ENCODE assay signal across 25 cellular contexts in genomic region chr12:65798903-65799302, GRCh38. TPM values are rescaled to one million over a fixed set of nuclear protein-coding genes. Genes with fewer than 3 reads are reported as not detected.
DNase-seq lines count a peak whose midpoint lies in the region; ATAC-seq and TF ChIP-seq lines count a peak whose summit lies in the region.
"Had no signal": no experiment of that assay in that cellular context is flagged by ENCODE, and none has a peak within 500 bp of the region (broad histone marks: within the 10 kb centered on the region; RNA-seq: fewer than 3 reads in every experiment).

No MANE protein-coding gene starts in this region.

- BruUV-seq in PC-9 (replicated peaks; lab: Mats Ljungman, UMichigan): no TSS peak

- H3K23ac ChIP-seq in neuronal stem cell (ENCODE audit: low read depth, low read length, poor library complexity): no peak overlapping the region

- TF ChIP-seq CTCF in GM23338 (conservative IDR thresholded peaks at IDR 0.05; ENCODE audit: low read depth in 2 of 2) (no peak), glutamatergic neuron (IDR thresholded peaks at IDR 0.05; ENCODE audit: partially characterized antibody, unreplicated experiment) (no peak), adrenal gland (IDR thresholded peaks at IDR 0.05) (no peak), PC-9 (conservative IDR thresholded peaks at IDR 0.05) (no peak)

- no peak overlapping the region for H3K14ac ChIP-seq in neuronal stem cell (ENCODE audit: low read length)

- peak; percentile 58 for DNase-seq in GM23338 (ENCODE audit: low spot score)
- DNase-seq in NCI-H524 (lab: John Stamatoyannopoulos, UW): peak; percentile 19 to 63
- DNase-seq in glutamatergic neuron: peak; percentile 69
- no peak for DNase-seq in neuronal stem cell (ENCODE audit: low spot score)
- no peak for DNase-seq in adrenal gland
- DNase-seq in NCI-H510A (lab: John Stamatoyannopoulos, UW): no peak
- DNase-seq in PC-9: no peak
- DNase-seq: AML-193; C1 segment of cervical spinal cord; CD4-positive, alpha-beta memory T cell; COR-L47; DMS53; GOT3; MG63; NCI-H2029; NCI-H2171 treated with DMSO at 0.1 percent for 48 hours; NCI-H345; NCI-H526; SHP77; SW 1271 had no signal

- 0 out of 2 replicates have a peak overlapping the region, but pooled peaks have one; percentile 7 for H3K4me3 ChIP-seq in GM23338
- H3K4me3 ChIP-seq in neuronal stem cell (ENCODE audit: low read length in 2 of 2): no peak overlapping the region
- H3K4me3 ChIP-seq in adrenal gland: no peak overlapping the region
- H3K4me3 ChIP-seq in PC-9: no peak overlapping the region
- H3K4me3 ChIP-seq: A549, MG63, SK-N-MC had no signal

- no peak overlapping the region for H2AK5ac ChIP-seq in neuronal stem cell (ENCODE audit: low read depth, low read length)

- no peak for TF ChIP-seq POLR2A in adrenal gland (IDR thresholded peaks at IDR 0.05)

- no peak overlapping the region for H3K18ac ChIP-seq in neuronal stem cell (ENCODE audit: low read length)

- H3K4me2 ChIP-seq in GM23338 (peak overlapping the region; percentile 62), neuronal stem cell (ENCODE audit: insufficient read depth, low read length, poor library complexity, severe bottlenecking) (no peak overlapping the region), PC-9 (no peak overlapping the region)
- H3K4me2 ChIP-seq: A549 had no signal

- H3K36me3 ChIP-seq in GM23338 (ENCODE audit: insufficient read depth) (no peaks in the 10 kb centered on the region), neuronal stem cell (replicated peaks in 1 of 2; ENCODE audit: control insufficient read depth in 2 of 2, insufficient read depth in 2 of 2, low read length in 2 of 2) (no peaks in the 10 kb centered on the region), adrenal gland (replicated peaks in 1 of 2) (no peaks in the 10 kb centered on the region), PC-9 (ENCODE audit: low read depth) (no peaks in the 10 kb centered on the region)
- H3K36me3 ChIP-seq: MG63 had no signal

- CTCF ChIA-PET in PC-9 (lab: Charles Lee): no interaction called here

- H3K27me3 Mint-ChIP-seq in GM23338 (ENCODE audit: insufficient read depth, low read depth, poor library complexity): peaks cover 8% of the 10 kb centered on the region
- H3K27me3 Mint-ChIP-seq in glutamatergic neuron (ENCODE audit: unreplicated experiment): no peaks in the 10 kb centered on the region

- H3K27me3 ChIP-seq in GM23338 (ENCODE audit: insufficient read depth): no peaks in the 10 kb centered on the region
- no peaks in the 10 kb centered on the region for H3K27me3 ChIP-seq in neuronal stem cell (ENCODE audit: control insufficient read depth in 3 of 3, insufficient read depth in 3 of 3, low read depth in 1 of 3, low read length in 3 of 3)
- peaks cover 10% of the 10 kb centered on the region for H3K27me3 ChIP-seq in adrenal gland
- no peaks in the 10 kb centered on the region for H3K27me3 ChIP-seq in PC-9 (ENCODE audit: insufficient read depth, low read depth)
- H3K27me3 ChIP-seq: MG63 had no signal

- no peak overlapping the region for H4K8ac ChIP-seq in neuronal stem cell (ENCODE audit: low read depth, low read length)

- no peaks in the 10 kb centered on the region for H3K79me1 ChIP-seq in neuronal stem cell (ENCODE audit: low read depth, low read length)

- 0 out of 2 replicates have a peak overlapping the region, but pooled peaks have one; percentile 87 for H3K27ac ChIP-seq in GM23338 (ENCODE audit: low read depth)
- H3K27ac ChIP-seq in neuronal stem cell (replicated peaks; ENCODE audit: low read length): no peak overlapping the region
- H3K27ac ChIP-seq in adrenal gland: no peak overlapping the region
- no peak overlapping the region for H3K27ac ChIP-seq in PC-9
- H3K27ac ChIP-seq: A549, RWPE1, SK-N-MC had no signal

- no CpG with 5 or more reads among the region's 2 CpGs for whole genome bisulfite sequencing in neuronal stem cell (ENCODE audit: extremely low coverage in 2 of 2, insufficient read length in 2 of 2, insufficient replicate concordance in 1 of 2), 2 donors
- WGBS in adrenal gland, 4 donors: 84 to 94% (median 91%) methylated on average over 2 of the region's 2 CpGs

- H4K20me1 ChIP-seq in GM23338 (replicated peaks; ENCODE audit: insufficient read depth) (no peaks in the 10 kb centered on the region), PC-9 (ENCODE audit: insufficient read depth) (no peaks in the 10 kb centered on the region)

- H3K9me3 ChIP-seq in neuronal stem cell (replicated peaks in 1 of 2; ENCODE audit: control insufficient read depth in 2 of 2, insufficient read depth in 1 of 2, low read depth in 1 of 2, low read length in 2 of 2) (no peaks in the 10 kb centered on the region), adrenal gland (replicated peaks in 1 of 3) (no peaks in the 10 kb centered on the region), PC-9 (ENCODE audit: insufficient read depth, low read depth) (no peaks in the 10 kb centered on the region)
- H3K9me3 ChIP-seq: A549, MG63 had no signal

- H3K27ac Mint-ChIP-seq in GM23338 (no peak overlapping the region), glutamatergic neuron (ENCODE audit: unreplicated experiment) (no peak overlapping the region)
- H3K27ac Mint-ChIP-seq: CD4-positive, alpha-beta memory T cell; T-helper 1 cell treated with Interleukin-12 subunit alpha and Interleukin-12 subunit beta and Interleukin-4 antibody, amounts not matched to agents 30 μg/mL and 1 μg/mL, for 36 hours had no signal

- no peaks in the 10 kb centered on the region; the same call in 1 of the 2 replicates for H3K9me2 ChIP-seq in GM23338 (ENCODE audit: insufficient read depth)
- H3K9me2 ChIP-seq in PC-9 (ENCODE audit: insufficient read depth): no peaks in the 10 kb centered on the region

- H2BK15ac ChIP-seq in neuronal stem cell (ENCODE audit: low read length): no peak overlapping the region

- POLR2A ChIA-PET in PC-9 (lab: Charles Lee; ENCODE audit: unreplicated experiment): no interaction called here

- intact Hi-C loops in adrenal gland (cut with DNase I) (no loop called here), PC-9 (cut with micrococcal nuclease; ENCODE audit: unreplicated experiment) (no loop called here)

- H3K4ac ChIP-seq in neuronal stem cell (ENCODE audit: low read length): no peak overlapping the region

- no peak overlapping the region for H4K91ac ChIP-seq in neuronal stem cell (ENCODE audit: low read depth, low read length, poor library complexity)

- H3K36me3 Mint-ChIP-seq in GM23338 (ENCODE audit: low read depth): no peaks in the 10 kb centered on the region; the same call in 2 of the 3 replicates
- no peaks in the 10 kb centered on the region for H3K36me3 Mint-ChIP-seq in glutamatergic neuron (ENCODE audit: unreplicated experiment)
- H3K36me3 Mint-ChIP-seq: CD4-positive, alpha-beta memory T cell had no signal

- H3F3A ChIP-seq in GM23338 (replicated peaks; ENCODE audit: low read depth) (no peaks in the 10 kb centered on the region), PC-9 (ENCODE audit: insufficient read depth, low read depth) (no peaks in the 10 kb centered on the region; the same call in 1 of the 2 replicates)

- H3K4me1 ChIP-seq in GM23338 (ENCODE audit: insufficient read depth): peaks cover 39% of the 10 kb centered on the region
- H3K4me1 ChIP-seq in neuronal stem cell (ENCODE audit: control insufficient read depth in 2 of 2, insufficient read depth in 1 of 2, low read depth in 1 of 2, low read length in 2 of 2): peaks cover 3 to 14% of the 10 kb centered on the region in 2 donors
- no peaks in the 10 kb centered on the region for H3K4me1 ChIP-seq in adrenal gland (replicated peaks in 1 of 2)
- H3K4me1 ChIP-seq in PC-9 (replicated peaks; ENCODE audit: insufficient read depth): no peaks in the 10 kb centered on the region
- H3K4me1 ChIP-seq: A549 had no signal

- ATAC-seq in GM23338: peak; percentile 97
- ATAC-seq: A549, Panc1 had no signal

- peaks cover 37% of the 10 kb centered on the region for H3K4me1 Mint-ChIP-seq in GM23338
- H3K4me1 Mint-ChIP-seq in glutamatergic neuron (ENCODE audit: low read depth, unreplicated experiment): peaks cover 12% of the 10 kb centered on the region
- H3K4me1 Mint-ChIP-seq: CD4-positive, alpha-beta memory T cell had no signal

- H2BK5ac ChIP-seq in neuronal stem cell (ENCODE audit: low read length): no peak overlapping the region

- H2AFZ ChIP-seq in GM23338 (peak overlapping the region; percentile 9; the same call in 1 of the 2 replicates), neuronal stem cell (ENCODE audit: low read length) (peak overlapping the region; percentile 44), PC-9 (no peak overlapping the region)

- H3K4me3 Mint-ChIP-seq in GM23338: no peak overlapping the region
- H3K4me3 Mint-ChIP-seq in glutamatergic neuron (ENCODE audit: unreplicated experiment): no peak overlapping the region
- H3K4me3 Mint-ChIP-seq: CD4-positive, alpha-beta memory T cell; T-helper 1 cell treated with Interleukin-12 subunit alpha and Interleukin-12 subunit beta and Interleukin-4 antibody, amounts not matched to agents 30 μg/mL and 1 μg/mL, for 36 hours had no signal

- no peak overlapping the region for H2BK12ac ChIP-seq in neuronal stem cell (ENCODE audit: low read length)

- no peak overlapping the region for H2BK120ac ChIP-seq in neuronal stem cell (ENCODE audit: low read depth, low read length)

- H3K79me2 ChIP-seq in GM23338 (replicated peaks; ENCODE audit: insufficient read depth) (no peaks in the 10 kb centered on the region), PC-9 (ENCODE audit: low read depth) (no peaks in the 10 kb centered on the region)

- H3K9me3 Mint-ChIP-seq in GM23338: no peaks in the 10 kb centered on the region
- no peaks in the 10 kb centered on the region for H3K9me3 Mint-ChIP-seq in glutamatergic neuron (ENCODE audit: unreplicated experiment)
- H3K9me3 Mint-ChIP-seq: T-helper 1 cell treated with Interleukin-12 subunit alpha and Interleukin-12 subunit beta and Interleukin-4 antibody, amounts not matched to agents 30 μg/mL and 1 μg/mL, for 36 hours had no signal

- no peak overlapping the region for H3K9ac ChIP-seq in neuronal stem cell (ENCODE audit: low read depth, low read length, poor library complexity)

TF ChIP-seq in GM23338, 12 proteins besides CTCF, POLR2A, EP300 and RAD21 (continues in another document):
- TF ChIP-seq NANOG (IDR thresholded peaks at IDR 0.05; ENCODE audit: borderline replicate concordance): no peak

RNA-seq across cellular contexts. Expression of gene HMGA2, which starts 25.4 kb away (rescaled TPM):
- 86.0 and 94.8 TPM in 2 replicates for total RNA-seq in GM23338 (2014; rRNA removed; shearing (Covaris generic))
- 43.9 and 50.4 TPM in 2 replicates for polyA plus RNA-seq in GM23338 (2016; fragmentation: Nextera tagmentation; extraction: Ambion mirVana)
- total RNA-seq in glutamatergic neuron (ENCODE audit: unreplicated experiment): 3.9 TPM
- 240 TPM for polyA plus RNA-seq in neuronal stem cell (2013, experiment 1 of 2)
- polyA plus RNA-seq in neuronal stem cell (2013, experiment 2 of 2): 242 TPM
- under 1 TPM in 3 of 8 donors, not detected in 5; 0.03 to 0.42 (median 0.25) TPM for total RNA-seq in adrenal gland
- under 1 TPM in 1 of 3 donors, not detected in 2; 0.04 TPM for polyA plus RNA-seq in adrenal gland
- 13.8 and 14.7 TPM in 2 replicates for total RNA-seq in PC-9 (2021)
- total RNA-seq: CD4-positive, alpha-beta memory T cell had no signal
- polyA plus RNA-seq: CD4-positive, alpha-beta memory T cell had no signal

Comparison
In these comparisons a context has a peak if more than half of its experiments do, and no peak if none do; other contexts are left out.
1. DNase-seq: peak in GM23338 (single experiment), NCI-H524 (2 of 2) and glutamatergic neuron (single experiment); none in neuronal stem cell (single experiment), adrenal gland (0 of 7), NCI-H510A (single experiment) and PC-9 (0 of 2).